ENCODE assay signal across 8 cellular contexts in genomic region chr10:114541081-114541833, GRCh38.
DNase-seq lines count a peak whose midpoint lies in the region; ATAC-seq, FAIRE-seq and TF ChIP-seq lines count a peak whose summit lies in the region.

No MANE protein-coding gene starts in this region.

- peak overlapping the region; percentile 51 for H3K4me3 Mint-ChIP-seq in activated naive CD8-positive, alpha-beta T cell treated with anti-CD3 and anti-CD28 coated beads, Interleukin-2, amount 50 U/mL, for 24 hours
- no peak overlapping the region for H3K4me3 Mint-ChIP-seq in mesothelial cell of epicardium
- H3K4me3 Mint-ChIP-seq in stimulated activated naive CD8-positive, alpha-beta T cell treated with anti-CD3 and anti-CD28 coated beads, Interleukin-15, amount 100 ng/mL, for 72 hours: peak overlapping the region; percentile 82 to 86

- 0 out of 2 replicates have a peak, but pooled peaks have one; percentile 33 for ATAC-seq in Panc1
- ATAC-seq in activated naive CD8-positive, alpha-beta T cell treated with anti-CD3 and anti-CD28 coated beads, Interleukin-2, amount 50 U/mL, for 24 hours: peak; percentile 93
- ATAC-seq in stimulated activated naive CD8-positive, alpha-beta T cell treated with anti-CD3 and anti-CD28 coated beads, Interleukin-15, amount 100 ng/mL, for 72 hours: peak; percentile 92
- ATAC-seq in GM21576 (IDR thresholded peaks at IDR 0.05; ENCODE audit: unreplicated experiment): no peak

- H3K27ac ChIP-seq in Panc1 (ENCODE audit: low read length) (no peak overlapping the region), prostate gland (no peak overlapping the region)

- H3K4me1 Mint-ChIP-seq in activated naive CD8-positive, alpha-beta T cell treated with anti-CD3 and anti-CD28 coated beads, Interleukin-2, amount 50 U/mL, for 24 hours: peaks cover 89% of the 10 kb centered on the region
- H3K4me1 Mint-ChIP-seq in mesothelial cell of epicardium: peaks cover 15% of the 10 kb centered on the region
- H3K4me1 Mint-ChIP-seq in stimulated activated naive CD8-positive, alpha-beta T cell treated with anti-CD3 and anti-CD28 coated beads, Interleukin-15, amount 100 ng/mL, for 72 hours: peaks cover 90% of the 10 kb centered on the region

- H3K9me3 ChIP-seq in Panc1 (ENCODE audit: control insufficient read depth, insufficient read depth, low read depth, low read length): no peaks in the 10 kb centered on the region
- H3K9me3 ChIP-seq in prostate gland: no peaks in the 10 kb centered on the region

- TF ChIP-seq POLR2A in prostate gland (IDR thresholded peaks at IDR 0.05): no peak

- no TSS peak for BruUV-seq in Panc1 (replicated peaks; lab: Mats Ljungman, UMichigan)

- peak overlapping the region; percentile 92 for H3K27ac Mint-ChIP-seq in activated naive CD8-positive, alpha-beta T cell treated with anti-CD3 and anti-CD28 coated beads, Interleukin-2, amount 50 U/mL, for 24 hours
- peak overlapping the region; percentile 4 for H3K27ac Mint-ChIP-seq in mesothelial cell of epicardium
- peak overlapping the region; percentile 91 to 97 for H3K27ac Mint-ChIP-seq in stimulated activated naive CD8-positive, alpha-beta T cell treated with anti-CD3 and anti-CD28 coated beads, Interleukin-15, amount 100 ng/mL, for 72 hours

- in situ Hi-C loops in Panc1 (cut with HindIII; ENCODE audit: low pct_unique_long_range_greater_than_20kb, low sequenced_read_pairs): no loop called here

- no peaks in the 10 kb centered on the region; the same call in 1 of the 2 replicates for H3K36me3 ChIP-seq in BJ (ENCODE audit: control insufficient read depth, insufficient read depth, low read length)
- H3K36me3 ChIP-seq in Panc1 (ENCODE audit: control insufficient read depth, insufficient read depth, low read length): peaks cover 14% of the 10 kb centered on the region
- no peaks in the 10 kb centered on the region for H3K36me3 ChIP-seq in prostate gland

- CTCF ChIA-PET in BJ (lab: Yijun Ruan, JAX) (interaction anchor here (0.5 to 2.5 kb wide), 8 partner anchors 12 to 245 kb away, joined by 3 to 12 read pairs (median 3); no protein-coding TSS in a partner anchor), Panc1 (lab: Charles Lee) (interaction anchor here (0.5 kb wide), 1 partner anchor 337 kb away, joined by 10 read pairs; no protein-coding TSS in a partner anchor)

- no peak overlapping the region for H3K4me3 ChIP-seq in BJ (ENCODE audit: low read depth, low read length)
- H3K4me3 ChIP-seq in Panc1 (ENCODE audit: low read depth in 2 of 2, low read length in 2 of 2): no peak overlapping the region
- H3K4me3 ChIP-seq in prostate gland: no peak overlapping the region

- no peak for FAIRE-seq in GM19239 (lab: Jason Lieb, UNC)

- no peaks in the 10 kb centered on the region for H3K27me3 ChIP-seq in BJ (ENCODE audit: control insufficient read depth, insufficient read depth, low read length)
- H3K27me3 ChIP-seq in Panc1 (ENCODE audit: control insufficient read depth, insufficient read depth, low read length): no peaks in the 10 kb centered on the region
- no peaks in the 10 kb centered on the region for H3K27me3 ChIP-seq in prostate gland (replicated peaks; ENCODE audit: insufficient read depth)

- intact Hi-C loops in Panc1 (cut with micrococcal nuclease; ENCODE audit: unreplicated experiment): no loop called here
- intact Hi-C loops in prostate gland (cut with DNase I): no loop called here

- no peaks in the 10 kb centered on the region for H3K27me3 Mint-ChIP-seq in activated naive CD8-positive, alpha-beta T cell treated with anti-CD3 and anti-CD28 coated beads, Interleukin-2, amount 50 U/mL, for 24 hours
- H3K27me3 Mint-ChIP-seq in mesothelial cell of epicardium (ENCODE audit: low read depth): no peaks in the 10 kb centered on the region
- no peaks in the 10 kb centered on the region for H3K27me3 Mint-ChIP-seq in stimulated activated naive CD8-positive, alpha-beta T cell treated with anti-CD3 and anti-CD28 coated beads, Interleukin-15, amount 100 ng/mL, for 72 hours

- no peak for TF ChIP-seq CTCF in BJ (IDR thresholded peaks at IDR 0.05; ENCODE audit: insufficient read depth, low read depth, low read length)
- TF ChIP-seq CTCF in Panc1 (IDR thresholded peaks at IDR 0.05): no peak
- TF ChIP-seq CTCF in mesothelial cell of epicardium (IDR thresholded peaks at IDR 0.05; ENCODE audit: unreplicated experiment): no peak
- no peak for TF ChIP-seq CTCF in prostate gland (IDR thresholded peaks at IDR 0.05)

- H3K4me1 ChIP-seq in Panc1 (ENCODE audit: control insufficient read depth, insufficient read depth, low read length) (no peaks in the 10 kb centered on the region), prostate gland (replicated peaks) (no peaks in the 10 kb centered on the region)

- DNase-seq in BJ (ENCODE audit: low read depth): peak; percentile 86
- no peak for DNase-seq in Panc1 (ENCODE audit: low read depth, low spot score)
- peak; percentile 71 for DNase-seq in activated naive CD8-positive, alpha-beta T cell treated with anti-CD3 and anti-CD28 coated beads, Interleukin-2, amount 50 U/mL, for 24 hours
- no peak for DNase-seq in mesothelial cell of epicardium (ENCODE audit: low spot score in 2 of 2, unreplicated experiment in 2 of 2)
- peak; percentile 74 to 90 for DNase-seq in stimulated activated naive CD8-positive, alpha-beta T cell treated with anti-CD3 and anti-CD28 coated beads, Interleukin-15, amount 100 ng/mL, for 72 hours
- DNase-seq in prostate gland (ENCODE audit: low spot score): no peak
- DNase-seq in GM19239 (ENCODE audit: insufficient read length, low spot score): no peak

- 71% methylated on average over 14 of the region's 14 CpGs for WGBS in prostate gland

- H3K36me3 Mint-ChIP-seq in activated naive CD8-positive, alpha-beta T cell treated with anti-CD3 and anti-CD28 coated beads, Interleukin-2, amount 50 U/mL, for 24 hours (ENCODE audit: low read depth): no peaks in the 10 kb centered on the region
- peaks cover 5% of the 10 kb centered on the region for H3K36me3 Mint-ChIP-seq in mesothelial cell of epicardium

- no peaks in the 10 kb centered on the region for H3K9me3 Mint-ChIP-seq in activated naive CD8-positive, alpha-beta T cell treated with anti-CD3 and anti-CD28 coated beads, Interleukin-2, amount 50 U/mL, for 24 hours
- no peaks in the 10 kb centered on the region for H3K9me3 Mint-ChIP-seq in mesothelial cell of epicardium
- H3K9me3 Mint-ChIP-seq in stimulated activated naive CD8-positive, alpha-beta T cell treated with anti-CD3 and anti-CD28 coated beads, Interleukin-15, amount 100 ng/mL, for 72 hours: no peaks in the 10 kb centered on the region

- POLR2A ChIA-PET in BJ (lab: Charles Lee) (no interaction called here), Panc1 (lab: Charles Lee) (no interaction called here)

Comparison
In these comparisons a context has a peak if more than half of its experiments do, and no peak if none do; other contexts are left out.
1. DNase-seq: peak in BJ (single experiment), activated naive CD8-positive, alpha-beta T cell treated with anti-CD3 and anti-CD28 coated beads, Interleukin-2, amount 50 U/mL, for 24 hours (single experiment) and stimulated activated naive CD8-positive, alpha-beta T cell treated with anti-CD3 and anti-CD28 coated beads, Interleukin-15, amount 100 ng/mL, for 72 hours (2 of 2); none in Panc1 (single experiment), mesothelial cell of epicardium (0 of 2), prostate gland (single experiment) and GM19239 (single experiment).
2. H3K27ac Mint-ChIP-seq: peak in every context shown above with its lines; median percentile 94 in stimulated activated naive CD8-positive, alpha-beta T cell treated with anti-CD3 and anti-CD28 coated beads, Interleukin-15, amount 100 ng/mL, for 72 hours; 92 in activated naive CD8-positive, alpha-beta T cell treated with anti-CD3 and anti-CD28 coated beads, Interleukin-2, amount 50 U/mL, for 24 hours; 4 in mesothelial cell of epicardium.